In the genomic region with DNA sequence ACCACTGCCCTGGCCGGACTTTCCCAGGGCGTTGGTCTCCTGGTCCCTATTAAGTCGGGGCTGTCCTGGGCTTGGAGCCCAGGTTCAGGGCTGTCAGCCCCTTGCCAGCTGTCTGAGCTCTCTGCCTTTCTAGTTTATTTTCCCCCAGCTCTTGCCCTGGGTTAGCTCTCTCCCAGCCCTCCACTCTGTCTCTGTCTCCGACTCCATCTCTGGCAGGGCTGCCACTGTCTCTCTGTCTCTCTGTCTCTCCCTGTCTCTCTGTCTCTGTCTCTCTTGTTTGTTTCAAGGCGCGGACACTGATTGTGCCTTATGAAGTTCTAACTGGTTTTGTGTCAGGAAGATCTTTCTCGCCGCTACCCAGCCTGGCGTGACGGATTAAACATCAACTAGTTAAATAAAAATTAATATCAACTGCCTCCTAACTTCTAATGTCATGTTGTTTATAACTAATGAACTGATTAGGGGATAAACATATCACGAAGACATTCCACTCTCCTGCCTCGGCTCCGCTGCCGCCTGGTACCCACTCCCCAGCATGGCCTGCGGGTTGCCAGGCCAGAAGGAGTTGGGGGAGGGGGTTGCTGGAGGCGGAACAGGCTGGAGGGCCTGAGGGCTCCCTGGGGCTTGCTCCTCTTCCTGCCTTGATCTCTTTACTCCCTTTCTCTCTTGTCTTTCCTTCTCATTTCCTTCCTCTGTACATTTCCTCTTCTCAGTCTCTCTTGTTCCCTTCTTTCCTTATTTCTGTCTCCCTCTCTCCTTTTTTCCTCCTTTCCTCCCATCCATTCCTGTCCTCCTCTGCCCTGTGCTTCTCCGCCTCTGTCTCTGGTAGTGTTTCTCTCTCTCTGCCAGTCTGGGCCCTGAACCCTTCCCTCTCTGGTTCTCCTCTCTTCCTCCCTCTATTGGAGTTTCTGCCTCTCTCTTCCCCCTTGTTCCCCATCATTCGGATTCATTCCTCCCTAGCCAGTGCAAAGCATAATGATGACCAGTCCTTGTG, we compare ENCODE assay signal across 17 cellular contexts. TPM values are rescaled to one million over a fixed set of nuclear protein-coding genes. Genes with fewer than 3 reads are reported as not detected.
DNase-seq lines count a peak whose midpoint lies in the region; ATAC-seq, FAIRE-seq and TF ChIP-seq lines count a peak whose summit lies in the region.
"Had no signal": no experiment of that assay in that cellular context is flagged by ENCODE, and none has a peak within 500 bp of the region (broad histone marks: within the 10 kb centered on the region; RNA-seq: fewer than 3 reads in every experiment).

No MANE protein-coding gene starts in this region.

- peaks cover 34% of the 10 kb centered on the region for H3K4me1 Mint-ChIP-seq in activated naive CD4-positive, alpha-beta T cell treated with anti-CD3 and anti-CD28 coated beads, Interleukin-2, amount 10 ng/mL, durations not matched to agents 7 days and 5 days
- H3K4me1 Mint-ChIP-seq in stimulated activated memory B cell treated with anti-CD40 and anti-IgM and Interleukin-4, amounts not matched to agents 10 μg/mL and 1 μg/mL and 100 μg/mL, for 72 hours: peaks cover 39% of the 10 kb centered on the region

- FAIRE-seq in kidney (lab: Jason Lieb, UNC): no peak
- FAIRE-seq: G401.6, HTR-8/SVneo had no signal

- no peaks in the 10 kb centered on the region for H3K9me3 ChIP-seq in kidney (ENCODE audit: control insufficient read depth in 1 of 2, low read length in 2 of 2)
- H3K9me3 ChIP-seq: adrenal gland, gastroesophageal sphincter, tibial artery had no signal

- H3K9ac ChIP-seq in KMS-11 (no peak overlapping the region), kidney (ENCODE audit: low read length in 2 of 2) (peak overlapping the region; percentile 46 to 49)

- peaks cover 16% of the 10 kb centered on the region for H3K4me1 ChIP-seq in KMS-11 (ENCODE audit: low read depth, poor library complexity, severe bottlenecking)
- H3K4me1 ChIP-seq in kidney (ENCODE audit: control insufficient read depth in 1 of 2, insufficient read depth in 1 of 2, low read depth in 1 of 2, low read length in 2 of 2): peaks cover 29 to 42% of the 10 kb centered on the region in 2 donors

- H3K4me3 ChIP-seq in KMS-11 (IDR thresholded peaks at IDR 0.05; ENCODE audit: insufficient read depth, low read depth, low read length) (no peak overlapping the region), kidney (ENCODE audit: low read length in 2 of 2) (peak overlapping the region; percentile 42 to 58)
- H3K4me3 ChIP-seq: lung had no signal

- no peaks in the 10 kb centered on the region for H4K20me1 ChIP-seq in KMS-11 (ENCODE audit: insufficient read depth)

- peak overlapping the region; percentile 26 for H3K27ac Mint-ChIP-seq in activated naive CD4-positive, alpha-beta T cell treated with anti-CD3 and anti-CD28 coated beads, Interleukin-2, amount 10 ng/mL, durations not matched to agents 7 days and 5 days
- no peak overlapping the region for H3K27ac Mint-ChIP-seq in stimulated activated memory B cell treated with anti-CD40 and anti-IgM and Interleukin-4, amounts not matched to agents 10 μg/mL and 1 μg/mL and 100 μg/mL, for 72 hours
- H3K27ac Mint-ChIP-seq: activated CD8-positive, alpha-beta T cell treated with anti-CD3 and anti-CD28 coated beads for 36 hours had no signal

- CTCF ChIA-PET in activated naive CD4-positive, alpha-beta T cell treated with anti-CD3 and anti-CD28 coated beads, Interleukin-2, amount 10 ng/mL, durations not matched to agents 7 days and 5 days (lab: Charles Lee): interaction anchor here (1.4 kb wide), 1 partner anchor 12 kb away, joined by 6 read pairs; no protein-coding TSS in a partner anchor

- peaks cover 32% of the 10 kb centered on the region for H3K27me3 ChIP-seq in KMS-11 (ENCODE audit: insufficient read depth, low read depth)

- intact Hi-C loops in kidney (cut with DNase I): no loop called here

- no peak overlapping the region for H2AFZ ChIP-seq in KMS-11 (ENCODE audit: low read depth)

- no peaks in the 10 kb centered on the region for H3K9me3 Mint-ChIP-seq in activated naive CD4-positive, alpha-beta T cell treated with anti-CD3 and anti-CD28 coated beads, Interleukin-2, amount 10 ng/mL, durations not matched to agents 7 days and 5 days
- no peaks in the 10 kb centered on the region for H3K9me3 Mint-ChIP-seq in stimulated activated memory B cell treated with anti-CD40 and anti-IgM and Interleukin-4, amounts not matched to agents 10 μg/mL and 1 μg/mL and 100 μg/mL, for 72 hours
- H3K9me3 Mint-ChIP-seq: activated CD8-positive, alpha-beta T cell treated with anti-CD3 and anti-CD28 coated beads for 36 hours had no signal

- H3K4me3 Mint-ChIP-seq in activated naive CD4-positive, alpha-beta T cell treated with anti-CD3 and anti-CD28 coated beads, Interleukin-2, amount 10 ng/mL, durations not matched to agents 7 days and 5 days: no peak overlapping the region
- peak overlapping the region; percentile 7 for H3K4me3 Mint-ChIP-seq in stimulated activated memory B cell treated with anti-CD40 and anti-IgM and Interleukin-4, amounts not matched to agents 10 μg/mL and 1 μg/mL and 100 μg/mL, for 72 hours
- H3K4me3 Mint-ChIP-seq: activated CD8-positive, alpha-beta T cell treated with anti-CD3 and anti-CD28 coated beads for 36 hours had no signal

- TF ChIP-seq CTCF in KMS-11 (conservative IDR thresholded peaks at IDR 0.05; ENCODE audit: low read depth, low read length): no peak
- no peak for TF ChIP-seq CTCF in kidney (IDR thresholded peaks at IDR 0.05; ENCODE audit: borderline replicate concordance, extremely low read depth, insufficient read depth)

- H3K36me3 Mint-ChIP-seq in activated naive CD4-positive, alpha-beta T cell treated with anti-CD3 and anti-CD28 coated beads, Interleukin-2, amount 10 ng/mL, durations not matched to agents 7 days and 5 days: peaks cover 2% of the 10 kb centered on the region
- no peaks in the 10 kb centered on the region for H3K36me3 Mint-ChIP-seq in stimulated activated memory B cell treated with anti-CD40 and anti-IgM and Interleukin-4, amounts not matched to agents 10 μg/mL and 1 μg/mL and 100 μg/mL, for 72 hours

- no peak overlapping the region for H3K27ac ChIP-seq in KMS-11
- peak overlapping the region; percentile 96 to 98 for H3K27ac ChIP-seq in kidney (ENCODE audit: low read depth in 2 of 2, low read length in 2 of 2)
- H3K27ac ChIP-seq: adrenal gland, gastroesophageal sphincter, tibial artery had no signal

- H3K36me3 ChIP-seq in KMS-11 (ENCODE audit: insufficient read depth): no peaks in the 10 kb centered on the region
- H3K36me3 ChIP-seq in kidney (ENCODE audit: control insufficient read depth in 1 of 2, insufficient read depth in 2 of 2, low read length in 2 of 2): no peaks in the 10 kb centered on the region
- H3K36me3 ChIP-seq: adrenal gland, gastroesophageal sphincter, tibial artery had no signal

- DNase-seq in activated naive CD4-positive, alpha-beta T cell treated with anti-CD3 and anti-CD28 coated beads, Interleukin-2, amount 10 ng/mL, durations not matched to agents 7 days and 5 days: no peak
- DNase-seq in activated naive CD4-positive, alpha-beta T cell (lab: John Stamatoyannopoulos, UW): no peak
- DNase-seq in kidney (peak; percentile 80), hippocampal formation (lab: John Stamatoyannopoulos, UW) (no peak), UCSD-AML1 (lab: John Stamatoyannopoulos, UW; ENCODE audit: unreplicated experiment) (no peak)
- DNase-seq: NCI-H1436, tibial artery had no signal

- H3K27me3 Mint-ChIP-seq in activated naive CD4-positive, alpha-beta T cell treated with anti-CD3 and anti-CD28 coated beads, Interleukin-2, amount 10 ng/mL, durations not matched to agents 7 days and 5 days: peaks cover 99% of the 10 kb centered on the region
- H3K27me3 Mint-ChIP-seq in stimulated activated memory B cell treated with anti-CD40 and anti-IgM and Interleukin-4, amounts not matched to agents 10 μg/mL and 1 μg/mL and 100 μg/mL, for 72 hours: peaks cover 82% of the 10 kb centered on the region

- no peaks in the 10 kb centered on the region for H3K79me2 ChIP-seq in KMS-11 (ENCODE audit: insufficient read depth, low read depth)

- H3K4me2 ChIP-seq in KMS-11: 0 out of 2 replicates have a peak overlapping the region, but pooled peaks have one; percentile 63

- ATAC-seq in stimulated activated memory B cell treated with anti-CD40 and anti-IgM and Interleukin-4, amounts not matched to agents 10 μg/mL and 1 μg/mL and 100 μg/mL, for 72 hours: peak; percentile 10
- no peak for ATAC-seq in HG03108 (IDR thresholded peaks at IDR 0.05; ENCODE audit: unreplicated experiment)
- ATAC-seq: gastroesophageal sphincter had no signal

RNA-seq across cellular contexts. Expression of a gene that starts 13.5 kb away (rescaled TPM):
- total RNA-seq in kidney: 102 TPM
- polyA plus RNA-seq in kidney (ENCODE audit: insufficient read depth, low read depth, low replicate concordance): 28.3 TPM
- total RNA-seq: activated CD8-positive, alpha-beta T cell treated with anti-CD3 and anti-CD28 coated beads for 36 hours; dermis microvascular lymphatic vessel endothelial cell; gastroesophageal sphincter; lung had no signal
- polyA plus RNA-seq: lung had no signal
